ENCODE assay signal across 22 cellular contexts in the genomic region with DNA sequence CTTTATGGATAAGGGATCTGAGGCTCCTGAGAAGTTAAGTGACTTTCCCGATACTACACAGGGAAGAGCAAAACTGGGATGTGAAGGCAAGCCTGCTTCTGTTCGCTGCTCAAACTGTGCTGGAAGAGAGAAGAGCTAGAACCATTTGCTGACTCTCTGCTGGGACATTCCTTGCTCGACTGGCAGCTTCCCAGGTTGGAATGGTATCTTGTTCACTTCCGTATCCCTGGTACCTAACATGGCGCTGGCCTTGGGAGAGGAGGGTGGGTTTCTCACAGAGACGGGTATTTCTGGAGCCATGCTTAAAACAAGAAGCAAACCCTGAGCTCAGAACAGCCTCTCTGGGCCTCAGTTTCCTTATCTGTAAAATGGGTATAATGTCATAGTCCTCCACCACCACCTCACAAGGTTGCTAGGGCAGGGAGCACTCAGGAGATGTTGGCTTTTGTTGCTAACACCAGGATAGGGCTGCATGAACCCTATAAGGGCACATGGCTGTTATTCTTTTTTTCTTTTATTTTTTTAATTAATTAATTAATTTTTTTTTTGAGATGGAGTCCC.
DNase-seq lines count a peak whose midpoint lies in the region; ATAC-seq, FAIRE-seq and TF ChIP-seq lines count a peak whose summit lies in the region.
"Had no signal": no experiment of that assay in that cellular context is flagged by ENCODE, and none has a peak within 500 bp of the region (broad histone marks: within the 10 kb centered on the region; RNA-seq: fewer than 3 reads in every experiment).

No MANE protein-coding gene starts in this region.

- H3K27ac Mint-ChIP-seq in activated naive CD8-positive, alpha-beta T cell treated with anti-CD3 and anti-CD28 coated beads, Interleukin-2, amount 10 ng/mL, durations not matched to agents 7 days and 5 days: peak overlapping the region; percentile 52
- no peak overlapping the region for H3K27ac Mint-ChIP-seq in activated naive CD8-positive, alpha-beta T cell treated with anti-CD3 and anti-CD28 coated beads for 36 hours
- H3K27ac Mint-ChIP-seq in natural killer cell: peak overlapping the region in 1 of 2 donors; percentile 10
- H3K27ac Mint-ChIP-seq: T-helper 1 cell treated with Interleukin-12 subunit alpha and Interleukin-12 subunit beta and Interleukin-4 antibody, amounts not matched to agents 30 μg/mL and 1 μg/mL, for 36 hours had no signal

- H3K4me2 ChIP-seq in endothelial cell of umbilical vein (ENCODE audit: insufficient read depth, low read length): no peak overlapping the region

- BruUV-seq in endothelial cell of umbilical vein (replicated peaks; lab: Mats Ljungman, UMichigan): no TSS peak

- H3K36me3 ChIP-seq in endothelial cell of umbilical vein (ENCODE audit: control insufficient read depth in 2 of 2, extremely low read depth in 1 of 2, insufficient read depth in 2 of 2, low read length in 2 of 2): peaks cover 0 to 5% of the 10 kb centered on the region in 2 experiments
- no peaks in the 10 kb centered on the region for H3K36me3 ChIP-seq in pancreas
- peaks cover 1% of the 10 kb centered on the region for H3K36me3 ChIP-seq in upper lobe of right lung

- H3K9ac ChIP-seq in endothelial cell of umbilical vein (replicated peaks; ENCODE audit: extremely low read depth, insufficient read depth, low read length): no peak overlapping the region

- H3K9me3 ChIP-seq in endothelial cell of umbilical vein (replicated peaks; ENCODE audit: control insufficient read depth, insufficient read depth, low read length) (no peaks in the 10 kb centered on the region), pancreas (no peaks in the 10 kb centered on the region), upper lobe of right lung (no peaks in the 10 kb centered on the region)

- H3K4me3 Mint-ChIP-seq in activated naive CD8-positive, alpha-beta T cell treated with anti-CD3 and anti-CD28 coated beads, Interleukin-2, amount 10 ng/mL, durations not matched to agents 7 days and 5 days: no peak overlapping the region
- no peak overlapping the region for H3K4me3 Mint-ChIP-seq in activated naive CD8-positive, alpha-beta T cell treated with anti-CD3 and anti-CD28 coated beads for 36 hours
- no peak overlapping the region for H3K4me3 Mint-ChIP-seq in natural killer cell
- H3K4me3 Mint-ChIP-seq: T-helper 1 cell treated with Interleukin-12 subunit alpha and Interleukin-12 subunit beta and Interleukin-4 antibody, amounts not matched to agents 30 μg/mL and 1 μg/mL, for 36 hours had no signal

- intact Hi-C loops in endothelial cell of umbilical vein (cut with micrococcal nuclease) (no loop called here), pancreas (cut with DNase I) (no loop called here), upper lobe of right lung (cut with DNase I) (no loop called here), natural killer cell (cut with micrococcal nuclease) (no loop called here)

- CTCF ChIA-PET in endothelial cell of umbilical vein (lab: Charles Lee): interaction anchor here (0.7 to 2.3 kb wide), 4 partner anchors 12 to 191 kb away, joined by 3 to 9 read pairs (median 4); a partner anchor contains a TSS

- FAIRE-seq in endothelial cell of umbilical vein (lab: Jason Lieb, UNC) (peak; percentile 4), pancreas (lab: Jason Lieb, UNC) (no peak)
- FAIRE-seq: GM19239 had no signal

- H3K27ac ChIP-seq in endothelial cell of umbilical vein (ENCODE audit: insufficient read depth, low read depth, low read length) (no peak overlapping the region), pancreas (peak overlapping the region; percentile 89 to 95 (median 94)), upper lobe of right lung (peak overlapping the region; percentile 80)

- no peaks in the 10 kb centered on the region for H3K27me3 Mint-ChIP-seq in activated naive CD8-positive, alpha-beta T cell treated with anti-CD3 and anti-CD28 coated beads, Interleukin-2, amount 10 ng/mL, durations not matched to agents 7 days and 5 days
- H3K27me3 Mint-ChIP-seq in activated naive CD8-positive, alpha-beta T cell treated with anti-CD3 and anti-CD28 coated beads for 36 hours: no peaks in the 10 kb centered on the region
- H3K27me3 Mint-ChIP-seq in natural killer cell (ENCODE audit: low read depth in 2 of 2): peaks cover 0 to 4% of the 10 kb centered on the region in 2 donors
- H3K27me3 Mint-ChIP-seq: brain had no signal

- TF ChIP-seq CTCF in endothelial cell of umbilical vein (IDR thresholded peaks at IDR 0.05; ENCODE audit: extremely low read depth in 1 of 2, insufficient read depth in 1 of 2, low read depth in 1 of 2, low read length in 2 of 2): no peak
- no peak for TF ChIP-seq CTCF in pancreas (IDR thresholded peaks at IDR 0.05)
- TF ChIP-seq CTCF in upper lobe of right lung (IDR thresholded peaks at IDR 0.05): no peak
- TF ChIP-seq CTCF in natural killer cell (IDR thresholded peaks at IDR 0.05): no peak

- dilution Hi-C loops in endothelial cell of umbilical vein (cut with MboI; ENCODE audit: extremely low pct_ligation_motif_present, low sequenced_read_pairs): no loop called here

- H3K9me1 ChIP-seq in endothelial cell of umbilical vein (replicated peaks; ENCODE audit: control insufficient read depth, extremely low read depth, insufficient read depth, low read length): no peaks in the 10 kb centered on the region

- H4K20me1 ChIP-seq in endothelial cell of umbilical vein (replicated peaks; ENCODE audit: control insufficient read depth, extremely low read depth, insufficient read depth, low read length): no peaks in the 10 kb centered on the region

- H3K27me3 ChIP-seq in endothelial cell of umbilical vein (ENCODE audit: control insufficient read depth in 2 of 2, insufficient read depth in 2 of 2, low read length in 2 of 2) (no peaks in the 10 kb centered on the region), pancreas (no peaks in the 10 kb centered on the region), upper lobe of right lung (no peaks in the 10 kb centered on the region)

- peaks cover 96% of the 10 kb centered on the region for H3K79me2 ChIP-seq in endothelial cell of umbilical vein (ENCODE audit: control insufficient read depth, insufficient read depth, low read length)

- no peak for TF ChIP-seq POLR2A in endothelial cell of umbilical vein (IDR thresholded peaks at IDR 0.05; ENCODE audit: low read depth, low read length)

- no peak overlapping the region for H3K4me3 ChIP-seq in endothelial cell of umbilical vein (replicated peaks in 1 of 3; ENCODE audit: insufficient read depth in 1 of 3, low read depth in 1 of 3, low read length in 3 of 3)
- H3K4me3 ChIP-seq in pancreas: no peak overlapping the region
- H3K4me3 ChIP-seq in upper lobe of right lung: no peak overlapping the region

- H2AFZ ChIP-seq in endothelial cell of umbilical vein (ENCODE audit: low read depth, low read length): no peak overlapping the region

- DNase-seq in activated naive CD8-positive, alpha-beta T cell treated with anti-CD3 and anti-CD28 coated beads, Interleukin-2, amount 10 ng/mL, durations not matched to agents 7 days and 5 days: no peak
- no peak for DNase-seq in activated naive CD8-positive, alpha-beta T cell treated with anti-CD3 and anti-CD28 coated beads for 36 hours
- DNase-seq in endothelial cell of umbilical vein (ENCODE audit: low read depth, low spot score) (no peak), pancreas (peak in 1 of 6 donors; percentile 56), upper lobe of right lung (no peak), natural killer cell (no peak)
- DNase-seq: 8988T; activated CD4-positive, CD25-positive, alpha-beta regulatory T cell treated with anti-CD3 and anti-CD28 coated beads, Interleukin-2, amount 50 U/mL, for 72 hours; activated CD8-positive, alpha-beta memory T cell treated with anti-CD3 and anti-CD28 coated beads, Interleukin-2, amount 50 U/mL, for 4 hours; activated naive CD4-positive, alpha-beta T cell treated with Interleukin-2 at 50 U/mL for 16 hours; foreskin melanocyte; left cardiac atrium; naive B cell; NCI-H1694; NCI-H446; SHP77; substantia nigra had no signal

- ATAC-seq in activated naive CD8-positive, alpha-beta T cell treated with anti-CD3 and anti-CD28 coated beads, Interleukin-2, amount 10 ng/mL, durations not matched to agents 7 days and 5 days (ENCODE audit: low read depth): no peak
- ATAC-seq in pancreas (no peak), upper lobe of right lung (no peak), natural killer cell (no peak), GM18867 (IDR thresholded peaks at IDR 0.05; ENCODE audit: unreplicated experiment) (no peak), GM21528 (IDR thresholded peaks at IDR 0.05; ENCODE audit: low FRiP score, unreplicated experiment) (no peak)
- ATAC-seq: left cardiac atrium had no signal

- H3K36me3 Mint-ChIP-seq in activated naive CD8-positive, alpha-beta T cell treated with anti-CD3 and anti-CD28 coated beads, Interleukin-2, amount 10 ng/mL, durations not matched to agents 7 days and 5 days: peaks cover 23% of the 10 kb centered on the region
- no peaks in the 10 kb centered on the region for H3K36me3 Mint-ChIP-seq in activated naive CD8-positive, alpha-beta T cell treated with anti-CD3 and anti-CD28 coated beads for 36 hours
- H3K36me3 Mint-ChIP-seq in natural killer cell: no peaks in the 10 kb centered on the region
- H3K36me3 Mint-ChIP-seq: naive B cell had no signal

- H3K4me1 ChIP-seq in endothelial cell of umbilical vein (ENCODE audit: control insufficient read depth, extremely low read depth, insufficient read depth, low read length) (peaks cover 50% of the 10 kb centered on the region), pancreas (peaks cover 75 to 82% (median 79%) of the 10 kb centered on the region in 3 donors), upper lobe of right lung (peaks cover 90% of the 10 kb centered on the region)

- 39 to 45% methylated on average over 6 of the region's 6 CpGs for WGBS in pancreas, 2 donors

- H3K9me3 Mint-ChIP-seq in activated naive CD8-positive, alpha-beta T cell treated with anti-CD3 and anti-CD28 coated beads, Interleukin-2, amount 10 ng/mL, durations not matched to agents 7 days and 5 days: no peaks in the 10 kb centered on the region
- no peaks in the 10 kb centered on the region for H3K9me3 Mint-ChIP-seq in activated naive CD8-positive, alpha-beta T cell treated with anti-CD3 and anti-CD28 coated beads for 36 hours
- no peaks in the 10 kb centered on the region for H3K9me3 Mint-ChIP-seq in natural killer cell
- H3K9me3 Mint-ChIP-seq: brain; naive B cell; T-helper 1 cell treated with Interleukin-12 subunit alpha and Interleukin-12 subunit beta and Interleukin-4 antibody, amounts not matched to agents 30 μg/mL and 1 μg/mL, for 36 hours had no signal

- peaks cover 30% of the 10 kb centered on the region for H3K4me1 Mint-ChIP-seq in activated naive CD8-positive, alpha-beta T cell treated with anti-CD3 and anti-CD28 coated beads, Interleukin-2, amount 10 ng/mL, durations not matched to agents 7 days and 5 days
- H3K4me1 Mint-ChIP-seq in activated naive CD8-positive, alpha-beta T cell treated with anti-CD3 and anti-CD28 coated beads for 36 hours: peaks cover 3% of the 10 kb centered on the region
- peaks cover 0 to 13% of the 10 kb centered on the region in 2 donors for H3K4me1 Mint-ChIP-seq in natural killer cell
- H3K4me1 Mint-ChIP-seq: naive B cell had no signal

- POLR2A ChIA-PET in activated naive CD8-positive, alpha-beta T cell treated with anti-CD3 and anti-CD28 coated beads, Interleukin-2, amount 10 ng/mL, durations not matched to agents 7 days and 5 days (lab: Charles Lee): interaction anchor here (0.7 kb wide), 1 partner anchor 12 kb away, joined by 3 read pairs; no protein-coding TSS in a partner anchor
- POLR2A ChIA-PET in endothelial cell of umbilical vein (lab: Charles Lee): no interaction called here
